13 cellular contexts compared by ENCODE assay signal in the genomic region with DNA sequence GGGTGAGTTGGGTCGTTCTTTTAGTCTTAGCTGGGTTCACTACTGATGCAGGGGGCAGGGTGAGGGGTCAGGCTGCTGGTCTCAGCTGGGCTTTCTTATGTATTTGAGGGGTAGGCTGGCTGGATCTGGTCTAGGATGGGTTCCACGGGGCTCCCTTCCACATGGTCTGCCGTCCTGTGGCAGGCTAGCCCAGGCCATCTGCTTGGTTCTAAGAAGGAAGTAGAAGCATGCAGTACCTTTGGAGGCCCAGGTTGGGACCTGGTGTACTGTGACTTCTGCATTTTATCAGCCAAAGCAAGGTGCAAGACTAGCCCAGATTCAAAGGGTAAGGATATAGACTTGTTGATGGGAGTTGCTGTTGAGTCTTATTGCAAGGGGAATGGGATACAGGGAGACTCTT. TPM values are rescaled to one million over a fixed set of nuclear protein-coding genes. Genes with fewer than 3 reads are reported as not detected.
A peak's percentile ranks its signal among the peaks of the same experiment; 100 is the strongest.
DNase-seq lines count a peak whose midpoint lies in the region; ATAC-seq lines count a peak whose summit lies in the region.
"Had no signal": no experiment of that assay in that cellular context is flagged by ENCODE, and none has a peak within 500 bp of the region (broad histone marks: within the 10 kb centered on the region; RNA-seq: fewer than 3 reads in every experiment).

No MANE protein-coding gene starts in this region.

- CTCF ChIA-PET in CD8-positive, alpha-beta memory T cell (lab: Charles Lee) = interaction anchor here (0.9 to 4.1 kb wide), 10 partner anchors 10 to 194 kb away, joined by 3 to 15 read pairs (median 7); no protein-coding TSS in a partner anchor

- peaks cover 0 to 2% (median 1%) of the 10 kb centered on the region in 3 donors for H3K36me3 Mint-ChIP-seq in CD8-positive, alpha-beta memory T cell
- H3K36me3 Mint-ChIP-seq in immature natural killer cell = peaks cover 0 to 5% (median 0%) of the 10 kb centered on the region in 3 donors

- H3K27ac ChIP-seq in CD8-positive, alpha-beta memory T cell (ENCODE audit: low read depth, low read length) = no peak overlapping the region
- H3K27ac ChIP-seq: coronary artery had no signal

- no peak overlapping the region for H3K4me3 ChIP-seq in CD8-positive, alpha-beta memory T cell (ENCODE audit: low read length)
- H3K4me3 ChIP-seq: coronary artery, skin epidermis had no signal

- intact Hi-C loops in left ventricle myocardium superior (cut with micrococcal nuclease) = no loop called here

- H3K4me1 ChIP-seq in CD8-positive, alpha-beta memory T cell (ENCODE audit: insufficient read depth, low read length) = peaks cover 43% of the 10 kb centered on the region

- POLR2A ChIA-PET in CD8-positive, alpha-beta memory T cell (lab: Charles Lee) = interaction anchor here (0.9 kb wide), 1 partner anchor 20 kb away, joined by 3 read pairs; no protein-coding TSS in a partner anchor

- ATAC-seq in GM19324 (IDR thresholded peaks at IDR 0.05; ENCODE audit: low FRiP score, unreplicated experiment) (peak; percentile 31), left ventricle myocardium superior (no peak)

- no peaks in the 10 kb centered on the region for H3K36me3 ChIP-seq in CD8-positive, alpha-beta memory T cell (ENCODE audit: insufficient read depth, low read length)

- H3K27me3 ChIP-seq in CD8-positive, alpha-beta memory T cell (ENCODE audit: insufficient read depth, low read length, poor library complexity, severe bottlenecking) = no peaks in the 10 kb centered on the region

- peak overlapping the region; percentile 72 to 96 (median 92) for H3K27ac Mint-ChIP-seq in CD8-positive, alpha-beta memory T cell
- H3K27ac Mint-ChIP-seq in immature natural killer cell = peak overlapping the region in 5 of 6 donors; percentile 1 to 86 (median 52)

- DNase-seq in CD8-positive, alpha-beta memory T cell = no peak
- DNase-seq in Kasumi-1 (lab: John Stamatoyannopoulos, UW) (peak; percentile 15 to 24), immature natural killer cell (no peak), hippocampal formation (lab: John Stamatoyannopoulos, UW) (no peak), retina (no peak), NCI-H128 (lab: John Stamatoyannopoulos, UW; ENCODE audit: unreplicated experiment) (no peak), left ventricle myocardium superior (no peak)
- DNase-seq: midbrain, NCI-H345, SK-N-SH had no signal

- H3K9me3 ChIP-seq in CD8-positive, alpha-beta memory T cell (ENCODE audit: low read length) = no peaks in the 10 kb centered on the region
- H3K9me3 ChIP-seq: SK-N-SH had no signal

- peaks cover 0 to 5% (median 0%) of the 10 kb centered on the region in 5 donors for H3K9me3 Mint-ChIP-seq in CD8-positive, alpha-beta memory T cell
- H3K9me3 Mint-ChIP-seq in immature natural killer cell = no peaks in the 10 kb centered on the region

- H3K4me3 Mint-ChIP-seq in CD8-positive, alpha-beta memory T cell = peak overlapping the region in 6 of 7 donors; percentile 67 to 82 (median 76)
- H3K4me3 Mint-ChIP-seq in immature natural killer cell = peak overlapping the region; percentile 57 to 85 (median 62)

- H3K27me3 Mint-ChIP-seq in CD8-positive, alpha-beta memory T cell = peaks cover 0 to 2% of the 10 kb centered on the region in 2 donors
- peaks cover 0 to 1% (median 0%) of the 10 kb centered on the region in 3 donors for H3K27me3 Mint-ChIP-seq in immature natural killer cell (ENCODE audit: low read depth in 3 of 3)

- peaks cover 59 to 87% (median 65%) of the 10 kb centered on the region in 3 donors for H3K4me1 Mint-ChIP-seq in CD8-positive, alpha-beta memory T cell
- H3K4me1 Mint-ChIP-seq in immature natural killer cell = peaks cover 49 to 60% of the 10 kb centered on the region in 2 donors

RNA-seq across cellular contexts. Expression of a gene that starts 35.5 kb away (rescaled TPM):
- total RNA-seq in CD8-positive, alpha-beta memory T cell = 10 to 100 TPM; 40.9 to 42.4 TPM
- 6.4 TPM for polyA plus RNA-seq in CD8-positive, alpha-beta memory T cell
- polyA plus RNA-seq in immature natural killer cell = 1 to 10 TPM; 2.2 to 7.3 (median 4.0) TPM
- 98.1 TPM for total RNA-seq in left ventricle myocardium superior

Comparison
In these comparisons a context has a peak if more than half of its experiments do, and no peak if none do; other contexts are left out.
1. DNase-seq: peak in Kasumi-1 (2 of 2); none in CD8-positive, alpha-beta memory T cell (0 of 5), immature natural killer cell (0 of 3), hippocampal formation (0 of 2), retina (single experiment), NCI-H128 (single experiment) and left ventricle myocardium superior (single experiment).